Comparison of ENCODE assay signal across 1 cellular context in genomic region chr15:41777421-41777973, GRCh38.
TF ChIP-seq lines count a peak whose summit lies in the region.

No MANE protein-coding gene starts in this region.

TF ChIP-seq in endothelial cell of umbilical vein, 7 proteins besides CTCF, POLR2A, EP300 and RAD21:
- peak; percentile 33 for TF ChIP-seq POLR2AphosphoS5 (IDR thresholded peaks at IDR 0.05; ENCODE audit: insufficient read depth, low read depth, low read length)
- TF ChIP-seq EZH2 (IDR thresholded peaks at IDR 0.05; ENCODE audit: borderline replicate concordance, low read depth, low read length, severe bottlenecking), result no peak
- peak; percentile 64 for TF ChIP-seq JUN (IDR thresholded peaks at IDR 0.05; ENCODE audit: borderline replicate concordance, insufficient read depth, insufficient read length, low read depth)
- TF ChIP-seq MAX (IDR thresholded peaks at IDR 0.05; ENCODE audit: insufficient read depth, insufficient read length), result no peak
- TF ChIP-seq GATA2 (IDR thresholded peaks at IDR 0.05; ENCODE audit: insufficient read depth, insufficient read length, low read depth, low read length), result peak; percentile 24
- TF ChIP-seq MYC (IDR thresholded peaks at IDR 0.05; ENCODE audit: low read depth, low read length), result no peak
- TF ChIP-seq FOS (IDR thresholded peaks at IDR 0.05; ENCODE audit: borderline replicate concordance, insufficient read depth, low read length), result peak; percentile 86
